ENCODE assay signal across 1 cellular context in the genomic region with DNA sequence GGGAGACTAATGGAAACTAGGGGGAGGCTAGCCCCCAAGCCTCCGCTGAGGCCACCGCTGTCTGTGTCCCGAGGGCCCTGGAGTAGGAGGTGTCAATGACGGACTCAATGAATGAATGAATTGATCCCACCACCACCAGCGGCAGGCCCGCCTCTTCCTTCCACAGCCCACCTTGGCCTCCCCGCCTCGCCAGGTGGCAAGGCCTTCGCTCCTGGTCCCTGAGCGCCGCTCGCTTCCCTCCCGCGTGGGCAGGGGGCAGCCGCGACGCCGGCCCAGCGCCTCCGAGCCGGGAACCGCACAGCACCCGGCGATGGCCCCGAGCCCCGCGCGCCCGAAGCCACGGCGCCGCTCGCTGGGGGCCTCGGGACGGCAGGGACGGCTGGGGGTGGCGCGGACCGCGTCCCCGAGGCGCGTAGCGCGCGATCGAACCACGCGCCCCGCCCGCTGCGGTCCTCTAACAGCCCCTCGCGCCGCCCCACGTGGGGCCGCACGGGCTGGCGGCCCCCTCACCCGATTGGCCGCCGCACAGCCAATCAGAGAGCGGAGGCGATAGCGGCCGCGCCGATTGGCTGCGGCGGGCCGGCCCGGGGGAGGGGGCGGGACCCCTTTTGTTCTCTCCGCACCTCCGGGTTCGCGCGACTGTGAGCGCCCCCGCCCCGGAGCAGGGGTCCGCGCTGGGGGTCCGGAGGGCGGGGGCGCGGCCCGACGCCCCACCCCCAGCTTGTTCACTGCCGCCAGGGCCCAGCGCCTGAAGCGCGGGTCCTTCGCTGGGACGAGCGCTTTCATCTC.
TF ChIP-seq lines count a peak whose summit lies in the region.

No MANE protein-coding gene starts in this region.

TF ChIP-seq in K562, 482 proteins besides CTCF, POLR2A, EP300 and RAD21 (continued from another document):
- TF ChIP-seq, protein P1, sequence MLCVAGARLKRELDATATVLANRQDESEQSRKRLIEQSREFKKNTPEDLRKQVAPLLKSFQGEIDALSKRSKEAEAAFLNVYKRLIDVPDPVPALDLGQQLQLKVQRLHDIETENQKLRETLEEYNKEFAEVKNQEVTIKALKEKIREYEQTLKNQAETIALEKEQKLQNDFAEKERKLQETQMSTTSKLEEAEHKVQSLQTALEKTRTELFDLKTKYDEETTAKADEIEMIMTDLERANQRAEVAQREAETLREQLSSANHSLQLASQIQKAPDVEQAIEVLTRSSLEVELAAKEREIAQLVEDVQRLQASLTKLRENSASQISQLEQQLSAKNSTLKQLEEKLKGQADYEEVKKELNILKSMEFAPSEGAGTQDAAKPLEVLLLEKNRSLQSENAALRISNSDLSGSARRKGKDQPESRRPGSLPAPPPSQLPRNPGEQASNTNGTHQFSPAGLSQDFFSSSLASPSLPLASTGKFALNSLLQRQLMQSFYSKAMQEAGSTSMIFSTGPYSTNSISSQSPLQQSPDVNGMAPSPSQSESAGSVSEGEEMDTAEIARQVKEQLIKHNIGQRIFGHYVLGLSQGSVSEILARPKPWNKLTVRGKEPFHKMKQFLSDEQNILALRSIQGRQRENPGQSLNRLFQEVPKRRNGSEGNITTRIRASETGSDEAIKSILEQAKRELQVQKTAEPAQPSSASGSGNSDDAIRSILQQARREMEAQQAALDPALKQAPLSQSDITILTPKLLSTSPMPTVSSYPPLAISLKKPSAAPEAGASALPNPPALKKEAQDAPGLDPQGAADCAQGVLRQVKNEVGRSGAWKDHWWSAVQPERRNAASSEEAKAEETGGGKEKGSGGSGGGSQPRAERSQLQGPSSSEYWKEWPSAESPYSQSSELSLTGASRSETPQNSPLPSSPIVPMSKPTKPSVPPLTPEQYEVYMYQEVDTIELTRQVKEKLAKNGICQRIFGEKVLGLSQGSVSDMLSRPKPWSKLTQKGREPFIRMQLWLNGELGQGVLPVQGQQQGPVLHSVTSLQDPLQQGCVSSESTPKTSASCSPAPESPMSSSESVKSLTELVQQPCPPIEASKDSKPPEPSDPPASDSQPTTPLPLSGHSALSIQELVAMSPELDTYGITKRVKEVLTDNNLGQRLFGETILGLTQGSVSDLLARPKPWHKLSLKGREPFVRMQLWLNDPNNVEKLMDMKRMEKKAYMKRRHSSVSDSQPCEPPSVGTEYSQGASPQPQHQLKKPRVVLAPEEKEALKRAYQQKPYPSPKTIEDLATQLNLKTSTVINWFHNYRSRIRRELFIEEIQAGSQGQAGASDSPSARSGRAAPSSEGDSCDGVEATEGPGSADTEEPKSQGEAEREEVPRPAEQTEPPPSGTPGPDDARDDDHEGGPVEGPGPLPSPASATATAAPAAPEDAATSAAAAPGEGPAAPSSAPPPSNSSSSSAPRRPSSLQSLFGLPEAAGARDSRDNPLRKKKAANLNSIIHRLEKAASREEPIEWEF (CRISPR knock-in tag; IDR thresholded peaks at IDR 0.05): no peak
- TF ChIP-seq TBL1XR1 (IDR thresholded peaks at IDR 0.05; ENCODE audit: low read length in 2 of 2): no peak
- TF ChIP-seq, protein P2, sequence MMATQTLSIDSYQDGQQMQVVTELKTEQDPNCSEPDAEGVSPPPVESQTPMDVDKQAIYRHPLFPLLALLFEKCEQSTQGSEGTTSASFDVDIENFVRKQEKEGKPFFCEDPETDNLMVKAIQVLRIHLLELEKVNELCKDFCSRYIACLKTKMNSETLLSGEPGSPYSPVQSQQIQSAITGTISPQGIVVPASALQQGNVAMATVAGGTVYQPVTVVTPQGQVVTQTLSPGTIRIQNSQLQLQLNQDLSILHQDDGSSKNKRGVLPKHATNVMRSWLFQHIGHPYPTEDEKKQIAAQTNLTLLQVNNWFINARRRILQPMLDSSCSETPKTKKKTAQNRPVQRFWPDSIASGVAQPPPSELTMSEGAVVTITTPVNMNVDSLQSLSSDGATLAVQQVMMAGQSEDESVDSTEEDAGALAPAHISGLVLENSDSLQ (IDR thresholded peaks at IDR 0.05): no peak
- TF ChIP-seq RBBP5 (IDR thresholded peaks at IDR 0.05; ENCODE audit: borderline replicate concordance, insufficient read depth, low read length, poor library complexity, severe bottlenecking): peak; percentile 41
- TF ChIP-seq POLR2H (tag; IDR thresholded peaks at IDR 0.05; ENCODE audit: low read depth): no peak
- TF ChIP-seq IFI16 (CRISPR knock-in tag; IDR thresholded peaks at IDR 0.05): no peak
